2 cellular contexts compared by ENCODE assay signal in the genomic region with DNA sequence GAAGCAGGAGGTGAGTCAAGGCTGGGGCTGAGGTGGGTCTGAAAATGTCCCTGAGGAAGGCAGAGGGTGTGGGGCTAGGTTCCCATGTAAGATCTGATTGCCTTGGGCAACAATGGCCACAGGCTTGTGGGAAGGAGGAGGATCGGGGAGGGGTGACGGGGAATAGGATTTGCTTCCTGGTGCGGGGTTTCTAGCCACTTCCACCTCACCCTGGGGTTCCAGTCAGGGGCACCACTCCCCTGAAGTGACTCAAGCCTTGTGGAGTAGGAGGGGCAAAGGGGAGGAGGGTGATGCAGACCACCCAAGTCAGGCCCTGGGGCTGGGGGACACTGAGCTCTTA.
TF ChIP-seq lines count a peak whose summit lies in the region.

No MANE protein-coding gene starts in this region.

TF ChIP-seq in HCT116, 20 proteins besides CTCF, POLR2A, EP300 and RAD21:
- TF ChIP-seq, protein P1, sequence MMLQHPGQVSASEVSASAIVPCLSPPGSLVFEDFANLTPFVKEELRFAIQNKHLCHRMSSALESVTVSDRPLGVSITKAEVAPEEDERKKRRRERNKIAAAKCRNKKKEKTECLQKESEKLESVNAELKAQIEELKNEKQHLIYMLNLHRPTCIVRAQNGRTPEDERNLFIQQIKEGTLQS (IDR thresholded peaks at IDR 0.05): no peak
- TF ChIP-seq, protein P2, sequence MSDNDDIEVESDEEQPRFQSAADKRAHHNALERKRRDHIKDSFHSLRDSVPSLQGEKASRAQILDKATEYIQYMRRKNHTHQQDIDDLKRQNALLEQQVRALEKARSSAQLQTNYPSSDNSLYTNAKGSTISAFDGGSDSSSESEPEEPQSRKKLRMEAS (IDR thresholded peaks at IDR 0.05): no peak
- no peak for TF ChIP-seq CEBPB (IDR thresholded peaks at IDR 0.05; ENCODE audit: low read depth)
- TF ChIP-seq, protein P3, sequence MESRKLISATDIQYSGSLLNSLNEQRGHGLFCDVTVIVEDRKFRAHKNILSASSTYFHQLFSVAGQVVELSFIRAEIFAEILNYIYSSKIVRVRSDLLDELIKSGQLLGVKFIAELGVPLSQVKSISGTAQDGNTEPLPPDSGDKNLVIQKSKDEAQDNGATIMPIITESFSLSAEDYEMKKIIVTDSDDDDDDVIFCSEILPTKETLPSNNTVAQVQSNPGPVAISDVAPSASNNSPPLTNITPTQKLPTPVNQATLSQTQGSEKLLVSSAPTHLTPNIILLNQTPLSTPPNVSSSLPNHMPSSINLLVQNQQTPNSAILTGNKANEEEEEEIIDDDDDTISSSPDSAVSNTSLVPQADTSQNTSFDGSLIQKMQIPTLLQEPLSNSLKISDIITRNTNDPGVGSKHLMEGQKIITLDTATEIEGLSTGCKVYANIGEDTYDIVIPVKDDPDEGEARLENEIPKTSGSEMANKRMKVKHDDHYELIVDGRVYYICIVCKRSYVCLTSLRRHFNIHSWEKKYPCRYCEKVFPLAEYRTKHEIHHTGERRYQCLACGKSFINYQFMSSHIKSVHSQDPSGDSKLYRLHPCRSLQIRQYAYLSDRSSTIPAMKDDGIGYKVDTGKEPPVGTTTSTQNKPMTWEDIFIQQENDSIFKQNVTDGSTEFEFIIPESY (IDR thresholded peaks at IDR 0.05; ENCODE audit: extremely low read depth, insufficient replicate concordance, low read length): no peak
- TF ChIP-seq ZNF274 (IDR thresholded peaks at IDR 0.05; ENCODE audit: low read depth, low read length): no peak
- TF ChIP-seq EGR1 (IDR thresholded peaks at IDR 0.05; ENCODE audit: low read depth): no peak
- TF ChIP-seq ELF1 (IDR thresholded peaks at IDR 0.05; ENCODE audit: borderline replicate concordance, low read depth): no peak
- TF ChIP-seq EZH2phosphoT487 (IDR thresholded peaks at IDR 0.05; ENCODE audit: borderline replicate concordance): no peak
- TF ChIP-seq SP1 (IDR thresholded peaks at IDR 0.05; ENCODE audit: low read depth): no peak
- TF ChIP-seq EZH2 (IDR thresholded peaks at IDR 0.05): no peak
- no peak for TF ChIP-seq CBX3 (IDR thresholded peaks at IDR 0.05; ENCODE audit: low read depth)
- TF ChIP-seq YY1 (IDR thresholded peaks at IDR 0.05; ENCODE audit: extremely low read depth, insufficient replicate concordance, low read depth, low read length): no peak
- TF ChIP-seq FOSL1 (IDR thresholded peaks at IDR 0.05; ENCODE audit: low read depth): no peak
- no peak for TF ChIP-seq JUND (IDR thresholded peaks at IDR 0.05)

TF ChIP-seq in K562, 482 proteins besides CTCF, POLR2A, EP300 and RAD21:
- no peak for TF ChIP-seq ZFPM2 (CRISPR knock-in tag; IDR thresholded peaks at IDR 0.05)
- TF ChIP-seq HEY1 (CRISPR knock-in tag; IDR thresholded peaks at IDR 0.05; ENCODE audit: borderline replicate concordance): no peak
- no peak for TF ChIP-seq CBX2 (IDR thresholded peaks at IDR 0.05; ENCODE audit: insufficient read depth, low read length, poor library complexity, severe bottlenecking)
- no peak for TF ChIP-seq ZNF140 (CRISPR knock-in tag; IDR thresholded peaks at IDR 0.05)
- TF ChIP-seq CC2D1A (IDR thresholded peaks at IDR 0.05): no peak
- 0 out of 2 replicates have a peak, but pooled peaks have one; percentile 24 for TF ChIP-seq SMARCA4 (IDR thresholded peaks at IDR 0.05)
- TF ChIP-seq DPF2 (IDR thresholded peaks at IDR 0.05): 0 out of 2 replicates have a peak, but pooled peaks have one; percentile 37
- TF ChIP-seq ARID1B (IDR thresholded peaks at IDR 0.05): 0 out of 2 replicates have a peak, but pooled peaks have one; percentile 28
- no peak for TF ChIP-seq RFX7 (CRISPR knock-in tag; IDR thresholded peaks at IDR 0.05)
- TF ChIP-seq FOS (IDR thresholded peaks at IDR 0.05; ENCODE audit: extremely low read depth, insufficient read length): no peak
- TF ChIP-seq ZBTB7A (IDR thresholded peaks at IDR 0.05; ENCODE audit: borderline replicate concordance, control insufficient read depth, low read depth, low read length): 0 out of 2 replicates have a peak, but pooled peaks have one; percentile 16
- TF ChIP-seq, protein P4, sequence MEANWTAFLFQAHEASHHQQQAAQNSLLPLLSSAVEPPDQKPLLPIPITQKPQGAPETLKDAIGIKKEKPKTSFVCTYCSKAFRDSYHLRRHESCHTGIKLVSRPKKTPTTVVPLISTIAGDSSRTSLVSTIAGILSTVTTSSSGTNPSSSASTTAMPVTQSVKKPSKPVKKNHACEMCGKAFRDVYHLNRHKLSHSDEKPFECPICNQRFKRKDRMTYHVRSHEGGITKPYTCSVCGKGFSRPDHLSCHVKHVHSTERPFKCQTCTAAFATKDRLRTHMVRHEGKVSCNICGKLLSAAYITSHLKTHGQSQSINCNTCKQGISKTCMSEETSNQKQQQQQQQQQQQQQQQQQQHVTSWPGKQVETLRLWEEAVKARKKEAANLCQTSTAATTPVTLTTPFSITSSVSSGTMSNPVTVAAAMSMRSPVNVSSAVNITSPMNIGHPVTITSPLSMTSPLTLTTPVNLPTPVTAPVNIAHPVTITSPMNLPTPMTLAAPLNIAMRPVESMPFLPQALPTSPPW (CRISPR knock-in tag; IDR thresholded peaks at IDR 0.05): peak; percentile 32; the same call in 1 of the 2 replicates
- TF ChIP-seq, protein P5, sequence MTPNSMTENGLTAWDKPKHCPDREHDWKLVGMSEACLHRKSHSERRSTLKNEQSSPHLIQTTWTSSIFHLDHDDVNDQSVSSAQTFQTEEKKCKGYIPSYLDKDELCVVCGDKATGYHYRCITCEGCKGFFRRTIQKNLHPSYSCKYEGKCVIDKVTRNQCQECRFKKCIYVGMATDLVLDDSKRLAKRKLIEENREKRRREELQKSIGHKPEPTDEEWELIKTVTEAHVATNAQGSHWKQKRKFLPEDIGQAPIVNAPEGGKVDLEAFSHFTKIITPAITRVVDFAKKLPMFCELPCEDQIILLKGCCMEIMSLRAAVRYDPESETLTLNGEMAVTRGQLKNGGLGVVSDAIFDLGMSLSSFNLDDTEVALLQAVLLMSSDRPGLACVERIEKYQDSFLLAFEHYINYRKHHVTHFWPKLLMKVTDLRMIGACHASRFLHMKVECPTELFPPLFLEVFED (CRISPR knock-in tag; conservative IDR thresholded peaks at IDR 0.05): 0 out of 2 replicates have a peak, but pooled peaks have one; percentile 43
- no peak for TF ChIP-seq ZNF699 (CRISPR knock-in tag; IDR thresholded peaks at IDR 0.05; ENCODE audit: insufficient replicate concordance)
- peak in 1 of 3 experiments; percentile 1 for TF ChIP-seq YY1 (IDR thresholded peaks at IDR 0.05; ENCODE audit: borderline replicate concordance in 1 of 3, control insufficient read depth in 1 of 3, extremely low read depth in 1 of 3, insufficient read depth in 3 of 3, insufficient read length in 1 of 3, insufficient replicate concordance in 2 of 3, low read depth in 1 of 3, low read length in 2 of 3)
- no peak for TF ChIP-seq TBL1XR1 (IDR thresholded peaks at IDR 0.05; ENCODE audit: low read length in 2 of 2)
- TF ChIP-seq, protein P1 (IDR thresholded peaks at IDR 0.05): peak; percentile 33; the same call in 1 of the 2 replicates
- TF ChIP-seq, protein P1 (CRISPR knock-in tag; conservative IDR thresholded peaks at IDR 0.05): no peak
